In genomic region chr17:79356839-79357447, GRCh38 we compare ENCODE assay signal across 17 cellular contexts.
DNase-seq lines count a peak whose midpoint lies in the region; ATAC-seq, FAIRE-seq and TF ChIP-seq lines count a peak whose summit lies in the region.
"Had no signal": no experiment of that assay in that cellular context is flagged by ENCODE, and none has a peak within 500 bp of the region (broad histone marks: within the 10 kb centered on the region; RNA-seq: fewer than 3 reads in every experiment).

No MANE protein-coding gene starts in this region.

- H3K4me1 Mint-ChIP-seq in chondrocyte (ENCODE audit: low read depth): no peaks in the 10 kb centered on the region
- no peaks in the 10 kb centered on the region for H3K4me1 Mint-ChIP-seq in CD14-positive monocyte
- H3K4me1 Mint-ChIP-seq in HFFc6 (ENCODE audit: low read depth): no peaks in the 10 kb centered on the region
- H3K4me1 Mint-ChIP-seq: IgD-negative memory B cell had no signal

- ATAC-seq in lower lobe of right lung (peak; percentile 33 to 64), upper lobe of left lung (ENCODE audit: low FRiP score in 2 of 2) (peak in 1 of 2 donors; percentile 61)
- ATAC-seq: CD8-positive, alpha-beta T cell; HepG2 had no signal

- no peak for TF ChIP-seq EP300 in upper lobe of left lung (IDR thresholded peaks at IDR 0.05)

- H3K27me3 Mint-ChIP-seq in chondrocyte (ENCODE audit: low read depth) (peaks cover 55% of the 10 kb centered on the region), CD14-positive monocyte (ENCODE audit: low read depth in 3 of 3) (peaks cover 10 to 17% (median 14%) of the 10 kb centered on the region in 3 donors), HFFc6 (ENCODE audit: insufficient read depth) (peaks cover 40% of the 10 kb centered on the region)

- H3K27ac ChIP-seq in lower lobe of right lung (peak overlapping the region; percentile 62), upper lobe of left lung (peak overlapping the region in 3 of 4 donors; percentile 9 to 67 (median 60))
- H3K27ac ChIP-seq: BLaER1 had no signal

- intact Hi-C loops in lower lobe of right lung (cut with DNase I) (no loop called here), CD14-positive monocyte (cut with micrococcal nuclease) (no loop called here)

- no peaks in the 10 kb centered on the region for H3K9me3 ChIP-seq in lower lobe of right lung
- no peaks in the 10 kb centered on the region for H3K9me3 ChIP-seq in upper lobe of left lung

- H3K27me3 ChIP-seq in H7 (ENCODE audit: control insufficient read depth, insufficient read depth, low read length) (no peaks in the 10 kb centered on the region), lower lobe of right lung (ENCODE audit: low read depth) (peaks cover 32% of the 10 kb centered on the region), upper lobe of left lung (no peaks in the 10 kb centered on the region)

- H3K9me3 Mint-ChIP-seq in chondrocyte (ENCODE audit: low read depth) (no peaks in the 10 kb centered on the region), CD14-positive monocyte (peaks cover 3 to 13% (median 6%) of the 10 kb centered on the region in 7 donors), HFFc6 (no peaks in the 10 kb centered on the region)

- H3K4me1 ChIP-seq in lower lobe of right lung (peaks cover 5% of the 10 kb centered on the region), upper lobe of left lung (peaks cover 0 to 15% (median 3%) of the 10 kb centered on the region in 4 donors)

- DNase-seq in H7 (peak; percentile 50), chondrocyte (ENCODE audit: low spot score) (peak; percentile 75), lower lobe of right lung (no peak), upper lobe of left lung (peak; percentile 41 to 65), H54 (ENCODE audit: insufficient read length, low spot score) (no peak), CD14-positive monocyte (ENCODE audit: low spot score) (no peak), HFFc6 (no peak)
- DNase-seq: 8988T; Calu3; CD8-positive, alpha-beta T cell; DMS79 treated with DMSO at 0.1 percent for 48 hours; GF-D8; GOT3; HCEC 1CT had no signal

- H3K36me3 ChIP-seq in H7 (replicated peaks; ENCODE audit: control insufficient read depth, insufficient read depth, low read length): no peaks in the 10 kb centered on the region
- H3K36me3 ChIP-seq in lower lobe of right lung: no peaks in the 10 kb centered on the region
- H3K36me3 ChIP-seq in upper lobe of left lung: no peaks in the 10 kb centered on the region
- H3K36me3 ChIP-seq: BLaER1 had no signal

- no peak for FAIRE-seq in H54 (lab: Jason Lieb, UNC)
- FAIRE-seq: HepG2 had no signal

- 66 to 70% methylated on average over 15 to 16 of the region's 16 CpGs for WGBS in upper lobe of left lung, 2 donors

- TF ChIP-seq POLR2A in upper lobe of left lung (IDR thresholded peaks at IDR 0.05) (no peak), H54 (IDR thresholded peaks at IDR 0.05; ENCODE audit: low read depth, low read length) (no peak)

- H3K4me3 ChIP-seq in H7 (ENCODE audit: insufficient read depth, low read depth, low read length) (no peak overlapping the region), lower lobe of right lung (no peak overlapping the region), upper lobe of left lung (no peak overlapping the region)
- H3K4me3 ChIP-seq: BLaER1 had no signal

- H3K27ac Mint-ChIP-seq in chondrocyte (ENCODE audit: unreplicated experiment) (no peak overlapping the region), CD14-positive monocyte (peak overlapping the region in 1 of 7 donors; percentile 55), HFFc6 (no peak overlapping the region)
- H3K27ac Mint-ChIP-seq: CD8-positive, alpha-beta T cell; IgD-negative memory B cell had no signal

- H3K4me3 Mint-ChIP-seq in chondrocyte (ENCODE audit: unreplicated experiment): no peak overlapping the region
- no peak overlapping the region for H3K4me3 Mint-ChIP-seq in CD14-positive monocyte
- H3K4me3 Mint-ChIP-seq in HFFc6: no peak overlapping the region
- H3K4me3 Mint-ChIP-seq: CD8-positive, alpha-beta T cell; IgD-negative memory B cell had no signal

- TF ChIP-seq CTCF in chondrocyte (IDR thresholded peaks at IDR 0.05) (no peak), lower lobe of right lung (IDR thresholded peaks at IDR 0.05) (no peak), upper lobe of left lung (IDR thresholded peaks at IDR 0.05) (no peak), CD14-positive monocyte (IDR thresholded peaks at IDR 0.05) (no peak), HFFc6 (IDR thresholded peaks at IDR 0.05) (no peak)

- no peaks in the 10 kb centered on the region for H3K36me3 Mint-ChIP-seq in chondrocyte (ENCODE audit: low read depth)
- no peaks in the 10 kb centered on the region for H3K36me3 Mint-ChIP-seq in CD14-positive monocyte
- H3K36me3 Mint-ChIP-seq in HFFc6 (ENCODE audit: low read depth): no peaks in the 10 kb centered on the region
- H3K36me3 Mint-ChIP-seq: CD8-positive, alpha-beta T cell; IgD-negative memory B cell had no signal

Comparison
In these comparisons a context has a peak if more than half of its experiments do, and no peak if none do; other contexts are left out.
1. DNase-seq: peak in H7 (single experiment), chondrocyte (single experiment) and upper lobe of left lung (2 of 2); none in lower lobe of right lung (single experiment), H54 (single experiment), CD14-positive monocyte (single experiment) and HFFc6 (single experiment).